In genomic region chr13:60790620-60791019, GRCh38 we compare ENCODE assay signal across 17 cellular contexts.
"Had no signal": no experiment of that assay in that cellular context is flagged by ENCODE, and none has a peak within 500 bp of the region (broad histone marks: within the 10 kb centered on the region; RNA-seq: fewer than 3 reads in every experiment).

No MANE protein-coding gene starts in this region.

- H3K4me1 ChIP-seq: body of pancreas, colonic mucosa, esophagus squamous epithelium, pancreas had no signal

- ATAC-seq: activated CD8-positive, alpha-beta T cell treated with anti-CD3 and anti-CD28 coated beads, Interleukin-2, amount 10 ng/mL, durations not matched to agents 7 days and 5 days; body of pancreas; pancreas had no signal

- DNase-seq: activated CD4-positive, alpha-beta T cell treated with anti-CD3 and anti-CD28 coated beads, Interleukin-2, amount 10 ng/mL, durations not matched to agents 24 days and 14 days; activated CD4-positive, CD25-positive, alpha-beta regulatory T cell; activated CD8-positive, alpha-beta memory T cell treated with anti-CD3 and anti-CD28 coated beads, Interleukin-2, amount 50 U/mL, for 4 hours; activated CD8-positive, alpha-beta T cell treated with anti-CD3 and anti-CD28 coated beads, Interleukin-2, amount 10 ng/mL, durations not matched to agents 7 days and 5 days; activated effector memory CD4-positive, alpha-beta T cell treated with anti-CD3 and anti-CD28 coated beads, Interleukin-2, amount 50 U/mL, for 16 hours; activated T-cell treated with anti-CD3 and anti-CD28 coated beads, Interleukin-2, amount 50 U/mL, for 48 hours; amygdala; body of pancreas; central memory CD4-positive, alpha-beta T cell; colonic mucosa; effector CD4-positive, alpha-beta T cell; esophagus squamous epithelium; immature natural killer cell; naive B cell; pancreas; T-helper 2 cell had no signal

- H3K4me3 ChIP-seq: body of pancreas, colonic mucosa, esophagus squamous epithelium, lung, pancreas had no signal

- H3K27ac ChIP-seq: body of pancreas, colonic mucosa, esophagus squamous epithelium, pancreas had no signal

- H3K9me3 ChIP-seq: body of pancreas, colonic mucosa, esophagus squamous epithelium, pancreas had no signal

- H3K27me3 ChIP-seq: body of pancreas, colonic mucosa, esophagus squamous epithelium, pancreas had no signal

- H3K36me3 ChIP-seq: colonic mucosa, esophagus squamous epithelium, pancreas had no signal
